In genomic region chr5:57413145-57413544, GRCh38 we compare ENCODE assay signal across 22 cellular contexts.
DNase-seq lines count a peak whose midpoint lies in the region; ATAC-seq and TF ChIP-seq lines count a peak whose summit lies in the region.
"Had no signal": no experiment of that assay in that cellular context is flagged by ENCODE, and none has a peak within 500 bp of the region (broad histone marks: within the 10 kb centered on the region; RNA-seq: fewer than 3 reads in every experiment).

No MANE protein-coding gene starts in this region.

- no peak overlapping the region for H3K27ac ChIP-seq in IMR-90 (ENCODE audit: insufficient read depth, low read length)
- peak overlapping the region; percentile 98 for H3K27ac ChIP-seq in neural cell (ENCODE audit: low read length)
- H3K27ac ChIP-seq in subcutaneous abdominal adipose tissue (ENCODE audit: low read depth, low read length) = peak overlapping the region; percentile 95
- no peak overlapping the region for H3K27ac ChIP-seq in heart left ventricle
- H3K27ac ChIP-seq: BLaER1 had no signal

- no peaks in the 10 kb centered on the region for H4K20me1 ChIP-seq in IMR-90 (ENCODE audit: insufficient read depth, low read length)
- no peaks in the 10 kb centered on the region for H4K20me1 ChIP-seq in neural cell (ENCODE audit: insufficient read depth)
- H4K20me1 ChIP-seq: BLaER1 had no signal

- no peaks in the 10 kb centered on the region for H3K27me3 ChIP-seq in IMR-90 (ENCODE audit: control insufficient read depth, insufficient read depth, low read length)
- no peaks in the 10 kb centered on the region for H3K27me3 ChIP-seq in adipocyte (replicated peaks; ENCODE audit: control insufficient read depth, insufficient read depth, low read length)
- no peaks in the 10 kb centered on the region for H3K27me3 ChIP-seq in neural cell (ENCODE audit: insufficient read depth, low read depth, low read length)
- H3K27me3 ChIP-seq in subcutaneous abdominal adipose tissue (ENCODE audit: control insufficient read depth in 5 of 5, insufficient read depth in 4 of 5, low read length in 5 of 5) = no peaks in the 10 kb centered on the region
- no peaks in the 10 kb centered on the region for H3K27me3 ChIP-seq in heart left ventricle
- H3K27me3 ChIP-seq: BE2C, BLaER1 had no signal

- H3K4me3 ChIP-seq in IMR-90 (ENCODE audit: insufficient read depth, low read depth, low read length) (no peak overlapping the region), adipocyte (ENCODE audit: low read length) (peak overlapping the region; percentile 72), neural cell (ENCODE audit: low read length) (no peak overlapping the region), subcutaneous abdominal adipose tissue (ENCODE audit: low read depth in 1 of 5, low read length in 5 of 5) (no peak overlapping the region), heart left ventricle (no peak overlapping the region)
- H3K4me3 ChIP-seq: BLaER1, GM12878 had no signal

- TF ChIP-seq POLR2A in IMR-90 (IDR thresholded peaks at IDR 0.05; ENCODE audit: low read depth, low read length) (no peak), heart left ventricle (IDR thresholded peaks at IDR 0.05) (no peak)

- no peaks in the 10 kb centered on the region for H3K79me2 ChIP-seq in neural cell (replicated peaks; ENCODE audit: insufficient read depth, low read length)

- POLR2A ChIA-PET in IMR-90 (lab: Charles Lee; ENCODE audit: unreplicated experiment) = interaction anchor here (0.8 kb wide), 1 partner anchor 1047 kb away, joined by 3 read pairs; no protein-coding TSS in a partner anchor

- no peak overlapping the region for H2BK5ac ChIP-seq in IMR-90 (ENCODE audit: low read depth, low read length, poor library complexity, severe bottlenecking)

- no peaks in the 10 kb centered on the region for H3K36me3 ChIP-seq in IMR-90 (ENCODE audit: control insufficient read depth, insufficient read depth, low read length)
- H3K36me3 ChIP-seq in adipocyte (ENCODE audit: control insufficient read depth, insufficient read depth, low read length, severe bottlenecking) = no peaks in the 10 kb centered on the region
- H3K36me3 ChIP-seq in neural cell (ENCODE audit: insufficient read depth, low read length) = no peaks in the 10 kb centered on the region
- H3K36me3 ChIP-seq in subcutaneous abdominal adipose tissue (ENCODE audit: control insufficient read depth in 5 of 5, insufficient read depth in 5 of 5, low read length in 5 of 5) = no peaks in the 10 kb centered on the region
- H3K36me3 ChIP-seq in heart left ventricle = no peaks in the 10 kb centered on the region
- H3K36me3 ChIP-seq: BE2C, BLaER1 had no signal

- H3K9me2 ChIP-seq in neural cell (ENCODE audit: insufficient read depth, low read length) = no peaks in the 10 kb centered on the region

- H3F3A ChIP-seq in neural cell (ENCODE audit: insufficient read depth, low read length, poor library complexity, severe bottlenecking) = peaks cover 17% of the 10 kb centered on the region

- BruUV-seq in IMR-90 (replicated peaks; lab: Mats Ljungman, UMichigan) = no TSS peak

- H4K91ac ChIP-seq in IMR-90 (ENCODE audit: insufficient read depth, low read depth, low read length) = no peak overlapping the region

- no peak overlapping the region for H3K9ac ChIP-seq in IMR-90 (ENCODE audit: low read depth, low read length)
- H3K9ac ChIP-seq in adipocyte (ENCODE audit: low read length) = peak overlapping the region; percentile 78
- peak overlapping the region; percentile 74 for H3K9ac ChIP-seq in neural cell (ENCODE audit: low read length)
- no peak overlapping the region for H3K9ac ChIP-seq in subcutaneous abdominal adipose tissue (ENCODE audit: low read length in 5 of 5)
- H3K9ac ChIP-seq: BLaER1 had no signal

- H3K4me2 ChIP-seq in IMR-90 (ENCODE audit: low read depth, low read length) (no peak overlapping the region), neural cell (ENCODE audit: low read length) (no peak overlapping the region)
- H3K4me2 ChIP-seq: BLaER1 had no signal

- H2BK15ac ChIP-seq in IMR-90 (ENCODE audit: low read depth, low read length) = no peak overlapping the region

- TF ChIP-seq RAD21 in IMR-90 (IDR thresholded peaks at IDR 0.05; ENCODE audit: low read length) (no peak), neural cell (conservative IDR thresholded peaks at IDR 0.05) (no peak)

- intact Hi-C loops in IMR-90 (cut with micrococcal nuclease) = no loop called here
- intact Hi-C loops in heart left ventricle (cut with DNase I) = no loop called here

- H3K4me1 ChIP-seq in IMR-90 (ENCODE audit: control insufficient read depth, insufficient read depth, low read length) (peaks cover 14% of the 10 kb centered on the region), adipocyte (ENCODE audit: control insufficient read depth, insufficient read depth, low read length) (peaks cover 71% of the 10 kb centered on the region), subcutaneous abdominal adipose tissue (ENCODE audit: control insufficient read depth in 5 of 5, insufficient read depth in 5 of 5, low read length in 5 of 5) (peaks cover 2 to 77% (median 36%) of the 10 kb centered on the region in 5 donors), heart left ventricle (peaks cover 0 to 51% (median 22%) of the 10 kb centered on the region in 12 donors)

- no CpG with 5 or more reads among the region's 1 CpG for WGBS in IMR-90 (ENCODE audit: extremely low coverage in 2 of 2, insufficient read length in 1 of 2), 2 experiments
- 85 to 98% (median 98%) methylated on average over 1 of the region's 1 CpG for WGBS in heart left ventricle, 4 donors

- H3K79me1 ChIP-seq in IMR-90 (ENCODE audit: low read depth in 1 of 2, low read length in 2 of 2) = no peaks in the 10 kb centered on the region

- dilution Hi-C loops in IMR-90 (cut with HindIII; ENCODE audit: low sequenced_read_pairs, unreplicated experiment) = no loop called here

- H3K14ac ChIP-seq in IMR-90 (replicated peaks; ENCODE audit: low read depth, low read length) = no peak overlapping the region

- no peak overlapping the region for H3K23ac ChIP-seq in IMR-90 (ENCODE audit: low read depth, low read length)

- H2BK20ac ChIP-seq in IMR-90 (ENCODE audit: low read depth, low read length) = 0 out of 2 replicates have a peak overlapping the region, but pooled peaks have one; percentile 6

- no peaks in the 10 kb centered on the region for H3K9me3 ChIP-seq in IMR-90 (ENCODE audit: control insufficient read depth, insufficient read depth, low read length)
- no peaks in the 10 kb centered on the region for H3K9me3 ChIP-seq in adipocyte (ENCODE audit: control insufficient read depth, low read length)
- no peaks in the 10 kb centered on the region for H3K9me3 ChIP-seq in neural cell (ENCODE audit: low read length)
- H3K9me3 ChIP-seq in subcutaneous abdominal adipose tissue (ENCODE audit: control insufficient read depth in 5 of 5, low read length in 5 of 5) = no peaks in the 10 kb centered on the region
- H3K9me3 ChIP-seq in heart left ventricle = no peaks in the 10 kb centered on the region
- H3K9me3 ChIP-seq: BE2C, BLaER1 had no signal

- no peak for DNase-seq in IMR-90
- DNase-seq in adipocyte (ENCODE audit: low read depth) = no peak
- DNase-seq in T-helper 1 cell = no peak
- DNase-seq in heart left ventricle = no peak
- no peak for DNase-seq in T-helper 9 cell
- DNase-seq in NCI-H524 treated with DMSO at 0.1 percent for 48 hours (lab: John Stamatoyannopoulos, UW) = no peak
- DNase-seq: 8988T; ACHN; BE2C; C1 segment of cervical spinal cord; Calu3; CD4-positive, alpha-beta memory T cell; CD4-positive, CD25-positive, alpha-beta regulatory T cell; CD8-positive, alpha-beta memory T cell; COR-L47; DMS79 treated with DMSO at 0.1 percent for 48 hours; EL; GDM1 had no signal

- CTCF ChIA-PET in IMR-90 (lab: Yijun Ruan, JAX) = interaction anchor here (0.6 kb wide), 1 partner anchor 44 kb away, joined by 4 read pairs; no protein-coding TSS in a partner anchor

- in situ Hi-C loops in IMR-90 (cut with MboI; ENCODE audit: low sequenced_read_pairs) = loop anchor here (25.0 kb wide), 1 partner anchor 1049 kb away; the partner anchor contains the start of gene PLK2

- H2AK9ac ChIP-seq in IMR-90 (replicated peaks; ENCODE audit: low read depth, low read length, poor library complexity) = no peak overlapping the region

- TF ChIP-seq CTCF in IMR-90 (conservative IDR thresholded peaks at IDR 0.05; ENCODE audit: low read depth, low read length) (no peak), neural cell (IDR thresholded peaks at IDR 0.05; ENCODE audit: poor library complexity, severe bottlenecking) (no peak), heart left ventricle (IDR thresholded peaks at IDR 0.05) (no peak)

- H2AK5ac ChIP-seq in IMR-90 (ENCODE audit: low read depth, low read length) = no peak overlapping the region

- no peak overlapping the region for H3K18ac ChIP-seq in IMR-90 (ENCODE audit: low read depth, low read length)

- ATAC-seq in IMR-90 (ENCODE audit: low read depth) (no peak), heart left ventricle (no peak)
- ATAC-seq: GM12878 had no signal

- TF ChIP-seq EP300 in neural cell (conservative IDR thresholded peaks at IDR 0.05; ENCODE audit: poor library complexity, severe bottlenecking) = no peak

- no peak overlapping the region for H3K4ac ChIP-seq in IMR-90 (ENCODE audit: low read depth, low read length)

- no peak overlapping the region for H2AFZ ChIP-seq in IMR-90 (replicated peaks; ENCODE audit: low read length, poor library complexity)
- no peak overlapping the region for H2AFZ ChIP-seq in neural cell (ENCODE audit: low read depth, low read length)

- no peak overlapping the region for H4K8ac ChIP-seq in IMR-90 (ENCODE audit: low read depth in 2 of 2, low read length in 2 of 2)

- H4K5ac ChIP-seq in IMR-90 (ENCODE audit: low read depth, low read length) = no peak overlapping the region; the same call in 1 of the 2 replicates

- no peak overlapping the region for H3K56ac ChIP-seq in IMR-90 (ENCODE audit: extremely low read depth, insufficient read depth, low read length)

- no peak overlapping the region for H2BK120ac ChIP-seq in IMR-90 (ENCODE audit: low read depth, low read length)

- H3K9me1 ChIP-seq in IMR-90 (ENCODE audit: insufficient read depth, low read length) = peaks cover 12% of the 10 kb centered on the region

TF ChIP-seq in neural cell, 6 proteins besides CTCF, POLR2A, EP300 and RAD21 (continues in another document):
- no peak for TF ChIP-seq SMC3 (conservative IDR thresholded peaks at IDR 0.05; ENCODE audit: poor library complexity)

Comparison
In these comparisons a context has a peak if more than half of its experiments do, and no peak if none do; other contexts are left out.
1. H3K27ac ChIP-seq: peak in neural cell (single experiment) and subcutaneous abdominal adipose tissue (single experiment); none in IMR-90 (single experiment) and heart left ventricle (0 of 12).
2. H3K9ac ChIP-seq: peak in adipocyte (single experiment) and neural cell (single experiment); none in IMR-90 (single experiment) and subcutaneous abdominal adipose tissue (0 of 5).